19 cellular contexts compared by ENCODE assay signal in the genomic region with DNA sequence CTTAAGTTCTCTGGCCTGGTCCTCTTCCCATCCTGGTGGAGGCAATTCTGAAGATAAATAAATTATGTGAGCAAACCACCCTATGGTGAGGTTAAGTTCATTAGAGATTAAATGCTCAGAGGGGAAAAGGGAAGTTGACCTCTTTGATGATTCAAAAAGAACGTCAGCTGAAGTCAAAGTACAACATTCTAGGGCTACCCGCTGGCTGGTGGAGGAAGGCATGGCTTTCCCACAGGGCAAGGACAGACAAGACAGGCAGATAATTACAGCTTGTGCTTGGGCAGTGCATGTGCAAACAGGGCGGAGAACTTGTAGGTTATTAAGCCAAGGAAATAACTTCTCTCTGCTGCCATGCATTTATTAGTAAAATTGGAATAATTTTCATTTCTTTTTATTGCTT.
"Had no signal": no experiment of that assay in that cellular context is flagged by ENCODE, and none has a peak within 500 bp of the region (broad histone marks: within the 10 kb centered on the region; RNA-seq: fewer than 3 reads in every experiment).

No MANE protein-coding gene starts in this region.

- H3K4me1 ChIP-seq: breast epithelium, pancreas, tibial nerve had no signal

- H3K9me3 ChIP-seq: breast epithelium, pancreas, sigmoid colon, tibial nerve, vagina had no signal

- DNase-seq: activated CD4-positive, alpha-beta T cell treated with anti-CD3 and anti-CD28 coated beads for 1 hour; activated CD8-positive, alpha-beta memory T cell treated with anti-CD3 and anti-CD28 coated beads for 24 hours; activated CD8-positive, alpha-beta memory T cell treated with anti-CD3 and anti-CD28 coated beads, Interleukin-2, amount 50 U/mL, for 48 hours; activated effector memory CD4-positive, alpha-beta T cell treated with anti-CD3 and anti-CD28 coated beads, Interleukin-2, amount 50 U/mL, for 16 hours; activated naive CD4-positive, alpha-beta T cell treated with anti-CD3 and anti-CD28 coated beads, Interleukin-2, amount 50 U/mL, for 16 hours; activated T-cell treated with anti-CD3 and anti-CD28 coated beads, Interleukin-2, amount 50 U/mL, for 72 hours; dermis blood vessel endothelial cell; effector memory CD8-positive, alpha-beta T cell; mesenchymal stem cell; natural killer cell; pancreas; sigmoid colon; stimulated activated naive CD4-positive, alpha-beta T cell treated with Interleukin-2 at 50 U/mL for 16 hours; substantia nigra; T-helper 17 cell; WERI-Rb-1 had no signal

- H3K27me3 Mint-ChIP-seq: effector memory CD8-positive, alpha-beta T cell; T-helper 17 cell had no signal

- H3K4me3 Mint-ChIP-seq: activated T-cell treated with anti-CD3 and anti-CD28 coated beads, Interleukin-2, amount 50 U/mL, for 72 hours; effector memory CD8-positive, alpha-beta T cell; natural killer cell; T-helper 17 cell had no signal

- H3K27ac Mint-ChIP-seq: activated T-cell treated with anti-CD3 and anti-CD28 coated beads, Interleukin-2, amount 50 U/mL, for 72 hours; effector memory CD8-positive, alpha-beta T cell; natural killer cell; T-helper 17 cell had no signal

- H3K9me3 Mint-ChIP-seq: effector memory CD8-positive, alpha-beta T cell had no signal

- H3K4me1 Mint-ChIP-seq: natural killer cell, T-helper 17 cell had no signal

- H3K27me3 ChIP-seq: breast epithelium, pancreas, sigmoid colon, tibial nerve, vagina had no signal

- H3K27ac ChIP-seq: pancreas, tibial nerve, vagina, WERI-Rb-1 had no signal

- H3K36me3 Mint-ChIP-seq: natural killer cell had no signal

- ATAC-seq: activated T-cell treated with anti-CD3 and anti-CD28 coated beads, Interleukin-2, amount 50 U/mL, for 72 hours; effector memory CD8-positive, alpha-beta T cell; natural killer cell; pancreas; T-helper 17 cell had no signal

- H3K36me3 ChIP-seq: breast epithelium, pancreas, sigmoid colon, tibial nerve, vagina, WERI-Rb-1 had no signal

- H3K4me3 ChIP-seq: breast epithelium, pancreas, sigmoid colon, tibial nerve, vagina had no signal
